In the genomic region with DNA sequence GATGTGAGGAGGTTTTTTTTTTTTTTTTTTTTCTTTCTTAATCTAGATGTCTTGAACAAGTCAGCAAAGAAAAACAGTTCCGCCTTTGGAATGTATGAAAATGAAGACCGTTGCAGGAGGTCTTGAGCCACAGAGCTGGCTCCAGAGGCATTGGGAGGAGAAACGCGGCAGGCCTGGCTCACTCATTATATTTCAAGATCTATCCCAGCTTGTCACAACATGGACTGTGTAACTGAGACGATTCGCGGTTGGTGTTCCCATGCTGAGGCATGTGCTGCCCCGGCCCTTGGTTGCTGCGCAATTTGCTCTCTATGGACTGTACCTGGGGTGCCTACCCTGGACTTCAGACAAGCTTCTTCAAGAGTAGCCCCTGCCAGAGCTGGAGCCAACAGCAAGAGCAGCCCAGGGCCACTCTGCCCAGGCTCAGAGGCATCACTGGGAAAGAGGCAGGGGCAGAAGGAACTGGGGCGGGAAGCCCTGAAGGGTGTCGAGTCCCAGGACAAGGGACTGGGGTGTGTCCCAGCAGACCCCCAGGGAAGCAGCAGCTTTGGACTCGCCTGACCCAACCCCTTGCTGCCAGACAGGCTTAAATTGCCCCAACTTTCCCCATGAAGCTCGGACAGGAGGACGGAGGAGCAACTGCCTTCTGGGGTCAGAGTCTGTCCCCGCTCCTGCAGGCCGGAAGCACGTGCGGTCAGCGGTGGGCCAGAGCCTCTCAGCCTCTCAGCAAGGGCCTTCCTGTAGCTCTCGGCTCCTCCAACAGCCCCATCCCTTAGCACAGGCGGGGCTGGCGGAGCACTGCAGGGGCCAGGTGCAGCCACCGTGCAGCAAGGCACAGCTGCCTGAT, we compare ENCODE assay signal across 15 cellular contexts. TPM values are rescaled to one million over a fixed set of nuclear protein-coding genes. Genes with fewer than 3 reads are reported as not detected.
DNase-seq lines count a peak whose midpoint lies in the region; ATAC-seq, FAIRE-seq and TF ChIP-seq lines count a peak whose summit lies in the region.
"Had no signal": no experiment of that assay in that cellular context is flagged by ENCODE, and none has a peak within 500 bp of the region (broad histone marks: within the 10 kb centered on the region; RNA-seq: fewer than 3 reads in every experiment).

No MANE protein-coding gene starts in this region.

- intact Hi-C loops in left cardiac atrium (cut with DNase I) (no loop called here), K562 (cut with micrococcal nuclease) (no loop called here)

- no peak for TF ChIP-seq POLR2A in K562 (conservative IDR thresholded peaks at IDR 0.05)

- 29% methylated on average over 23 of the region's 23 CpGs for WGBS in K562 (ENCODE audit: insufficient coverage, low coverage, missing lambda C conversion rate)
- no CpG with 5 or more reads among the region's 23 CpGs for WGBS in iPS DF 6.9 (ENCODE audit: insufficient coverage, insufficient read length)

- no peak overlapping the region for H3K4me3 ChIP-seq in right atrium auricular region
- no peak overlapping the region for H3K4me3 ChIP-seq in K562
- H3K4me3 ChIP-seq in iPS DF 6.9 (ENCODE audit: low read length), result no peak overlapping the region
- H3K4me3 ChIP-seq: testis had no signal

- H3K4me2 ChIP-seq in K562 (ENCODE audit: insufficient read depth, low read length), result no peak overlapping the region

- H3K9me3 ChIP-seq in right atrium auricular region (no peaks in the 10 kb centered on the region), K562 (replicated peaks; ENCODE audit: control insufficient read depth, insufficient read depth, low read depth, low read length) (no peaks in the 10 kb centered on the region), iPS DF 6.9 (ENCODE audit: control insufficient read depth, insufficient read depth, low read length) (peaks cover 5% of the 10 kb centered on the region; the same call in 1 of the 2 replicates)
- H3K9me3 ChIP-seq: testis had no signal

- H3K36me3 ChIP-seq in right atrium auricular region, result no peaks in the 10 kb centered on the region
- no peaks in the 10 kb centered on the region for H3K36me3 ChIP-seq in K562 (ENCODE audit: control insufficient read depth, insufficient read depth, low read length)
- peaks cover 5% of the 10 kb centered on the region for H3K36me3 ChIP-seq in iPS DF 6.9 (ENCODE audit: control insufficient read depth, insufficient read depth, low read length)

- no TSS peak for BruUV-seq in K562 (replicated peaks; lab: Mats Ljungman, UMichigan)

- TF ChIP-seq EP300 in K562 (IDR thresholded peaks at IDR 0.05; ENCODE audit: low read length), result no peak

- no peak for FAIRE-seq in K562 (lab: Jason Lieb, UNC)
- FAIRE-seq: TTC549 had no signal

- POLR2A ChIA-PET in K562 (lab: Yijun Ruan, JAX), result interaction anchor here (0.5 to 0.9 kb wide), 4 partner anchors 9 to 406 kb away, joined by 3 read pairs; no protein-coding TSS in a partner anchor

- H3K9ac ChIP-seq in K562 (ENCODE audit: insufficient read depth in 1 of 2, low read depth in 2 of 2, low read length in 2 of 2), result no peak overlapping the region; a peak in 1 of 4 replicates

- peak; percentile 38 for DNase-seq in left cardiac atrium
- DNase-seq in right atrium auricular region (ENCODE audit: low spot score), result no peak
- DNase-seq in K562 (ENCODE audit: extremely low read depth in 1 of 4, low spot score in 3 of 4), result no peak
- DNase-seq in iPS DF 6.9 (ENCODE audit: low read depth, low spot score), result peak; percentile 27
- DNase-seq in midbrain (lab: John Stamatoyannopoulos, UW), result no peak
- no peak for DNase-seq in NCI-H1105 (lab: John Stamatoyannopoulos, UW)
- no peak for DNase-seq in globus pallidus (ENCODE audit: low spot score)
- DNase-seq: activated CD8-positive, alpha-beta memory T cell treated with anti-CD3 and anti-CD28 coated beads, Interleukin-2, amount 50 U/mL, for 48 hours; anterior cingulate cortex; erythroblast; KG1; NCI-H2171; testis had no signal

- peak; percentile 49 to 77 for ATAC-seq in left cardiac atrium
- ATAC-seq in K562, result no peak
- ATAC-seq in GM21576 (IDR thresholded peaks at IDR 0.05; ENCODE audit: unreplicated experiment), result no peak

- no peak for TF ChIP-seq RAD21 in K562 (CRISPR knock-in tag; conservative IDR thresholded peaks at IDR 0.05 in 1 of 2, IDR thresholded peaks at IDR 0.05 in 1 of 2)

- TF ChIP-seq CTCF in right atrium auricular region (IDR thresholded peaks at IDR 0.05) (no peak), K562 (IDR thresholded peaks at IDR 0.05 in 2 of 3, conservative IDR thresholded peaks at IDR 0.05 in 1 of 3; ENCODE audit: insufficient read depth in 2 of 3, low read depth in 1 of 3, low read length in 3 of 3) (no peak)

- no peaks in the 10 kb centered on the region for H4K20me1 ChIP-seq in K562 (replicated peaks; ENCODE audit: control insufficient read depth, insufficient read depth, low read length)

- H3K4me1 ChIP-seq in right atrium auricular region (no peaks in the 10 kb centered on the region), K562 (replicated peaks in 1 of 2; ENCODE audit: control insufficient read depth in 2 of 2, insufficient read depth in 2 of 2, low read length in 2 of 2) (peaks cover 14 to 26% of the 10 kb centered on the region in 2 experiments), iPS DF 6.9 (ENCODE audit: control insufficient read depth, insufficient read depth, low read length) (peaks cover 7% of the 10 kb centered on the region)
- H3K4me1 ChIP-seq: testis had no signal

- H3K27ac ChIP-seq in right atrium auricular region, result no peak overlapping the region
- H3K27ac ChIP-seq in K562 (ENCODE audit: extremely low read depth, low read depth, low read length), result no peak overlapping the region
- no peak overlapping the region for H3K27ac ChIP-seq in iPS DF 6.9 (ENCODE audit: low read length)
- H3K27ac ChIP-seq: testis had no signal

- no peaks in the 10 kb centered on the region for H3K9me1 ChIP-seq in K562 (ENCODE audit: control insufficient read depth, insufficient read depth, low read length)

- CTCF ChIA-PET in K562 (lab: Yijun Ruan, JAX; ENCODE audit: low intra/inter-chr PET ratio), result no interaction called here

- no peaks in the 10 kb centered on the region for H3K27me3 ChIP-seq in right atrium auricular region
- H3K27me3 ChIP-seq in K562 (ENCODE audit: control insufficient read depth in 2 of 2, insufficient read depth in 2 of 2, low read length in 2 of 2), result peaks cover 7 to 47% of the 10 kb centered on the region in 2 experiments
- no peaks in the 10 kb centered on the region for H3K27me3 ChIP-seq in iPS DF 6.9 (ENCODE audit: control insufficient read depth, insufficient read depth, low read length)
- H3K27me3 ChIP-seq: testis had no signal

- in situ Hi-C loops in K562 (cut with MboI), result no loop called here

- no peak overlapping the region; the same call in 1 of the 2 replicates for H2AFZ ChIP-seq in K562 (ENCODE audit: low read depth, low read length)

- H3K79me2 ChIP-seq in K562 (ENCODE audit: control insufficient read depth, insufficient read depth, low read length), result no peaks in the 10 kb centered on the region

TF ChIP-seq in K562, 482 proteins besides CTCF, POLR2A, EP300 and RAD21 (continues in another document):
- TF ChIP-seq CAMTA2 (CRISPR knock-in tag; conservative IDR thresholded peaks at IDR 0.05) (no peak), L3MBTL2 (IDR thresholded peaks at IDR 0.05) (peak; percentile 38; the same call in 1 of the 2 replicates), TEAD2 (tag; IDR thresholded peaks at IDR 0.05) (no peak), ZNF121 (CRISPR knock-in tag; conservative IDR thresholded peaks at IDR 0.05) (no peak), E2F6 (IDR thresholded peaks at IDR 0.05; ENCODE audit: borderline replicate concordance in 1 of 2, extremely low read depth in 1 of 2, insufficient read depth in 1 of 2, insufficient read length in 1 of 2, low read depth in 1 of 2, low read length in 1 of 2, poor library complexity in 1 of 2, severe bottlenecking in 1 of 2) (peak; percentile 32 to 52), MYNN (IDR thresholded peaks at IDR 0.05) (no peak), MYNN (CRISPR knock-in tag; IDR thresholded peaks at IDR 0.05) (no peak)

RNA-seq across cellular contexts. Expression of gene STX16, which starts 32.2 kb away (rescaled TPM):
- total RNA-seq in left cardiac atrium (10 to 100 TPM; 22.8 to 32.0 TPM), right atrium auricular region (10 to 100 TPM; 20.9 to 26.1 TPM), K562 (2014; rRNA removed) (11.9 and 14.7 TPM in 2 replicates), K562 (2014; rRNA removed; fragmentation: Illumina TruSeq; extraction: Trizol) (13.4 and 14.3 TPM in 2 replicates), K562 (2015; rRNA removed; fragmentation: Illumina TruSeq; extraction: Trizol) (11.2 and 12.0 TPM in 2 replicates), K562 (2021) (26.9 and 30.2 TPM in 2 replicates)
- total RNA-seq in K562 (2011; cell fraction: chromatin; rRNA removed; ENCODE audit: low replicate concordance), result 54.3 and 76.9 TPM in 2 replicates
- 24.7 and 29.5 TPM in 2 replicates for total RNA-seq in K562 (2011; cell fraction: nucleolus; rRNA removed)
- 41.9 and 47.4 TPM in 2 replicates for total RNA-seq in K562 (2011; cell fraction: nucleoplasm; rRNA removed)
- polyA plus RNA-seq in K562 (2011; rRNA removed) (36.0 and 43.5 TPM in 2 replicates), K562 (2014; fragmentation: Illumina TruSeq; extraction: Trizol) (37.8 and 38.4 TPM in 2 replicates), K562 (2014; fragmentation: Nextera tagmentation; extraction: Ambion mirVana) (1 to 10 TPM; 4.4 to 4.9 TPM), K562 (2014; rRNA removed) (39.5 and 45.4 TPM in 2 replicates)
- polyA plus RNA-seq in K562 (2011; cell fraction: cytosol; rRNA removed), result 16.2 and 29.9 TPM in 2 replicates
- 46.7 and 52.7 TPM in 2 replicates for polyA plus RNA-seq in K562 (2011; cell fraction: nucleus; rRNA removed)
- polyA plus RNA-seq in K562 (2012), result 31.3 and 42.9 TPM in 2 replicates
- 38.4 and 46.9 TPM in 2 replicates for polyA minus RNA-seq in K562 (2011; rRNA and poly(A)+ RNA removed)
- polyA minus RNA-seq in K562 (2011; cell fraction: cytosol; rRNA and poly(A)+ RNA removed), result 11.9 and 17.3 TPM in 2 replicates
- polyA minus RNA-seq in K562 (2011; cell fraction: nucleus; rRNA and poly(A)+ RNA removed), result 16.7 and 25.8 TPM in 2 replicates

Comparison
In these comparisons a context has a peak if more than half of its experiments do, and no peak if none do; other contexts are left out.
1. DNase-seq: peak in left cardiac atrium (single experiment) and iPS DF 6.9 (single experiment); none in right atrium auricular region (single experiment), K562 (0 of 4), midbrain (single experiment), NCI-H1105 (single experiment) and globus pallidus (single experiment).
2. ATAC-seq: peak in left cardiac atrium (2 of 2); none in K562 (single experiment) and GM21576 (single experiment).